In the genomic region with DNA sequence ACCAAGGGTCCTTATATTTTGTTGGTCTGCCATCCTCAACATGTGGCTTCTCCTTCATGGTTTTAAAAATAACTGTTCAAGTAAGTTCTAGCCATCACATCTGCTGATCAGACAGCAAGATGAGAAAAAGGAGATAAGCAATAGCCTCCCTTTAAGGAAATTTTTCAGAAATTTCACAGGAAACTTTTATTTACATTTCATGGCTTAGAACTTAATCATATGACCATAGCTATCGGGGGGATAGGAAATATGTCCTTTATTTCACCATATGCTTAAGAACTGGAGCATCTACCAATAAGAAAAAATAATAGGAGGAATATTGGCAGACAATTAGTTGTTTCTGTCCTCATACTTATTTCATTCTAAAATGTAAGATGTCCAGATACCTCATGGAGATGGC, we compare ENCODE assay signal across 20 cellular contexts. TPM values are rescaled to one million over a fixed set of nuclear protein-coding genes. Genes with fewer than 3 reads are reported as not detected.
A peak's percentile ranks its signal among the peaks of the same experiment; 100 is the strongest.
DNase-seq lines count a peak whose midpoint lies in the region; ATAC-seq, FAIRE-seq and TF ChIP-seq lines count a peak whose summit lies in the region.
"Had no signal": no experiment of that assay in that cellular context is flagged by ENCODE, and none has a peak within 500 bp of the region (broad histone marks: within the 10 kb centered on the region; RNA-seq: fewer than 3 reads in every experiment).

No MANE protein-coding gene starts in this region.

- H3K27me3 ChIP-seq in Loucy (ENCODE audit: insufficient read depth, low read length, poor library complexity, severe bottlenecking) (no peaks in the 10 kb centered on the region), endothelial cell of umbilical vein (ENCODE audit: control insufficient read depth in 2 of 2, insufficient read depth in 2 of 2, low read length in 2 of 2) (no peaks in the 10 kb centered on the region), small intestine (ENCODE audit: control insufficient read depth in 2 of 2, insufficient read depth in 2 of 2, low read length in 2 of 2) (no peaks in the 10 kb centered on the region)
- H3K27me3 ChIP-seq: BLaER1 treated with 17β-estradiol and CSF1 and Interleukin-3, amounts not matched to agents 10 nM and 100 nM had no signal

- POLR2A ChIA-PET in endothelial cell of umbilical vein (lab: Charles Lee), result interaction anchor here (0.5 kb wide), 1 partner anchor 9 kb away, joined by 3 read pairs; no protein-coding TSS in a partner anchor

- H3K79me2 ChIP-seq in Loucy (ENCODE audit: insufficient read depth, low read length) (peaks cover 98% of the 10 kb centered on the region), endothelial cell of umbilical vein (ENCODE audit: control insufficient read depth, insufficient read depth, low read length) (peaks cover 92% of the 10 kb centered on the region)

- peaks cover 57 to 62% of the 10 kb centered on the region in 2 donors for H3K4me1 Mint-ChIP-seq in natural killer cell
- peaks cover 34 to 46% of the 10 kb centered on the region in 2 donors for H3K4me1 Mint-ChIP-seq in natural killer cell treated with Interleukin-12 subunit alpha and Interleukin-12 subunit beta and Interleukin-15 and Interleukin-18, amount 100 ng/mL, for 72 hours (ENCODE audit: low read depth in 2 of 2)

- no peaks in the 10 kb centered on the region for H3F3A ChIP-seq in Loucy (ENCODE audit: low read depth)

- no peaks in the 10 kb centered on the region for H3K9me2 ChIP-seq in Loucy (replicated peaks; ENCODE audit: low read depth, low read length)

- no peak for TF ChIP-seq POLR2A in endothelial cell of umbilical vein (IDR thresholded peaks at IDR 0.05; ENCODE audit: low read depth, low read length)

- TF ChIP-seq CTCF in natural killer cell (IDR thresholded peaks at IDR 0.05) (no peak), Loucy (conservative IDR thresholded peaks at IDR 0.05; ENCODE audit: low read length) (no peak), endothelial cell of umbilical vein (IDR thresholded peaks at IDR 0.05; ENCODE audit: extremely low read depth in 1 of 2, insufficient read depth in 1 of 2, low read depth in 1 of 2, low read length in 2 of 2) (no peak)

- no peaks in the 10 kb centered on the region for H3K9me3 Mint-ChIP-seq in natural killer cell
- H3K9me3 Mint-ChIP-seq in natural killer cell treated with Interleukin-12 subunit alpha and Interleukin-12 subunit beta and Interleukin-15 and Interleukin-18, amount 100 ng/mL, for 72 hours, result no peaks in the 10 kb centered on the region
- H3K9me3 Mint-ChIP-seq: IgD-negative memory B cell had no signal

- no peaks in the 10 kb centered on the region for H3K9me1 ChIP-seq in endothelial cell of umbilical vein (replicated peaks; ENCODE audit: control insufficient read depth, extremely low read depth, insufficient read depth, low read length)

- no peak overlapping the region for H3K4me3 ChIP-seq in Loucy (ENCODE audit: low read length, poor library complexity, severe bottlenecking)
- no peak overlapping the region for H3K4me3 ChIP-seq in endothelial cell of umbilical vein (replicated peaks in 1 of 3; ENCODE audit: insufficient read depth in 1 of 3, low read depth in 1 of 3, low read length in 3 of 3)
- H3K4me3 ChIP-seq in small intestine (ENCODE audit: low read depth in 1 of 2, low read length in 2 of 2), result no peak overlapping the region
- H3K4me3 ChIP-seq: BLaER1 treated with 17β-estradiol and CSF1 and Interleukin-3, amounts not matched to agents 10 nM and 100 nM had no signal

- CTCF ChIA-PET in endothelial cell of umbilical vein (lab: Charles Lee), result no interaction called here

- intact Hi-C loops in natural killer cell (cut with micrococcal nuclease), result no loop called here
- intact Hi-C loops in endothelial cell of umbilical vein (cut with micrococcal nuclease), result no loop called here

- peaks cover 36% of the 10 kb centered on the region for H3K36me3 ChIP-seq in Loucy (ENCODE audit: insufficient read depth, low read length)
- H3K36me3 ChIP-seq in endothelial cell of umbilical vein (ENCODE audit: control insufficient read depth in 2 of 2, extremely low read depth in 1 of 2, insufficient read depth in 2 of 2, low read length in 2 of 2), result peaks cover 0 to 3% of the 10 kb centered on the region in 2 experiments
- H3K36me3 ChIP-seq in small intestine (ENCODE audit: control insufficient read depth in 2 of 2, insufficient read depth in 2 of 2, low read length in 2 of 2), result peaks cover 0 to 2% of the 10 kb centered on the region in 2 donors

- H3K9me3 ChIP-seq in Loucy (ENCODE audit: insufficient read depth, low read depth, low read length) (no peaks in the 10 kb centered on the region), endothelial cell of umbilical vein (replicated peaks; ENCODE audit: control insufficient read depth, insufficient read depth, low read length) (no peaks in the 10 kb centered on the region), small intestine (ENCODE audit: control insufficient read depth, low read depth) (no peaks in the 10 kb centered on the region)
- H3K9me3 ChIP-seq: BLaER1 treated with 17β-estradiol and CSF1 and Interleukin-3, amounts not matched to agents 10 nM and 100 nM had no signal

- no peak for FAIRE-seq in endothelial cell of umbilical vein (lab: Jason Lieb, UNC)
- no peak for FAIRE-seq in small intestine (lab: Jason Lieb, UNC)

- 57 to 84% (median 78%) methylated on average over 1 of the region's 1 CpG for WGBS in small intestine, 3 donors

- H3K4me2 ChIP-seq in Loucy (ENCODE audit: low read depth, low read length, poor library complexity, severe bottlenecking) (peak overlapping the region; percentile 3), endothelial cell of umbilical vein (ENCODE audit: insufficient read depth, low read length) (peak overlapping the region; percentile 35)
- H3K4me2 ChIP-seq: BLaER1 treated with 17β-estradiol and CSF1 and Interleukin-3, amounts not matched to agents 10 nM and 100 nM had no signal

- ATAC-seq in natural killer cell, result no peak
- no peak for ATAC-seq in natural killer cell treated with Interleukin-12 subunit alpha and Interleukin-12 subunit beta and Interleukin-15 and Interleukin-18, amount 100 ng/mL, for 72 hours
- ATAC-seq: SK-N-SH treated with all-trans-retinoic acid at 6 μM for 48 hours had no signal

- no peak overlapping the region for H3K4me3 Mint-ChIP-seq in natural killer cell
- H3K4me3 Mint-ChIP-seq in natural killer cell treated with Interleukin-12 subunit alpha and Interleukin-12 subunit beta and Interleukin-15 and Interleukin-18, amount 100 ng/mL, for 72 hours, result no peak overlapping the region
- H3K4me3 Mint-ChIP-seq: IgD-negative memory B cell had no signal

- H3K27ac ChIP-seq in endothelial cell of umbilical vein (ENCODE audit: insufficient read depth, low read depth, low read length) (no peak overlapping the region), small intestine (ENCODE audit: low read depth in 1 of 2, low read length in 1 of 2) (no peak overlapping the region)
- H3K27ac ChIP-seq: BLaER1 treated with 17β-estradiol and CSF1 and Interleukin-3, amounts not matched to agents 10 nM and 100 nM had no signal

- H3K27ac Mint-ChIP-seq in natural killer cell, result peak overlapping the region; percentile 44 to 65
- no peak overlapping the region for H3K27ac Mint-ChIP-seq in natural killer cell treated with Interleukin-12 subunit alpha and Interleukin-12 subunit beta and Interleukin-15 and Interleukin-18, amount 100 ng/mL, for 72 hours
- H3K27ac Mint-ChIP-seq: IgD-negative memory B cell had no signal

- no peak for DNase-seq in natural killer cell
- DNase-seq in natural killer cell treated with Interleukin-12 subunit alpha and Interleukin-12 subunit beta and Interleukin-15 and Interleukin-18, amount 100 ng/mL, for 72 hours (ENCODE audit: low spot score), result no peak
- DNase-seq in endothelial cell of umbilical vein (ENCODE audit: low read depth, low spot score), result no peak
- DNase-seq in small intestine, result no peak
- no peak for DNase-seq in occipital lobe (lab: John Stamatoyannopoulos, UW)
- DNase-seq in kidney tubule cell (ENCODE audit: low spot score), result no peak
- DNase-seq: DMS79, H7, Karpas-422, MM.1S, NCI-H1105 treated with DMSO at 0.1 percent for 48 hours, NCI-H1694, NCI-H510A treated with DMSO at 0.1 percent for 48 hours, NCI-H82, RPMI8226, SHP77 treated with DMSO at 0.1 percent for 48 hours had no signal

- no peaks in the 10 kb centered on the region for H3K36me3 Mint-ChIP-seq in natural killer cell
- peaks cover 7% of the 10 kb centered on the region for H3K36me3 Mint-ChIP-seq in natural killer cell treated with Interleukin-12 subunit alpha and Interleukin-12 subunit beta and Interleukin-15 and Interleukin-18, amount 100 ng/mL, for 72 hours

- H3K4me1 ChIP-seq in Loucy (ENCODE audit: insufficient read depth, low read length, poor library complexity, severe bottlenecking) (peaks cover 15% of the 10 kb centered on the region), endothelial cell of umbilical vein (ENCODE audit: control insufficient read depth, extremely low read depth, insufficient read depth, low read length) (peaks cover 13% of the 10 kb centered on the region), small intestine (ENCODE audit: control insufficient read depth in 2 of 2, insufficient read depth in 1 of 2, low read depth in 1 of 2, low read length in 1 of 2) (peaks cover 1 to 5% of the 10 kb centered on the region in 2 donors)

- dilution Hi-C loops in endothelial cell of umbilical vein (cut with MboI; ENCODE audit: extremely low pct_ligation_motif_present, low sequenced_read_pairs), result no loop called here

- H4K20me1 ChIP-seq in Loucy (ENCODE audit: insufficient read depth, low read length, poor library complexity, severe bottlenecking), result peaks cover 87% of the 10 kb centered on the region
- H4K20me1 ChIP-seq in endothelial cell of umbilical vein (replicated peaks; ENCODE audit: control insufficient read depth, extremely low read depth, insufficient read depth, low read length), result peaks cover 26% of the 10 kb centered on the region

- H3K9ac ChIP-seq in Loucy (ENCODE audit: low read depth, low read length, poor library complexity, severe bottlenecking) (no peak overlapping the region), endothelial cell of umbilical vein (replicated peaks; ENCODE audit: extremely low read depth, insufficient read depth, low read length) (no peak overlapping the region)
- H3K9ac ChIP-seq: BLaER1 treated with 17β-estradiol and CSF1 and Interleukin-3, amounts not matched to agents 10 nM and 100 nM had no signal

- H2AFZ ChIP-seq in Loucy (ENCODE audit: low read length) (no peak overlapping the region), endothelial cell of umbilical vein (ENCODE audit: low read depth, low read length) (no peak overlapping the region)

- BruUV-seq in endothelial cell of umbilical vein (replicated peaks; lab: Mats Ljungman, UMichigan), result no TSS peak

- no peaks in the 10 kb centered on the region for H3K27me3 Mint-ChIP-seq in natural killer cell (ENCODE audit: low read depth in 2 of 2)
- no peaks in the 10 kb centered on the region for H3K27me3 Mint-ChIP-seq in natural killer cell treated with Interleukin-12 subunit alpha and Interleukin-12 subunit beta and Interleukin-15 and Interleukin-18, amount 100 ng/mL, for 72 hours
- H3K27me3 Mint-ChIP-seq: IgD-negative memory B cell had no signal

RNA-seq across cellular contexts. Expression of a gene that starts 16.2 kb away (rescaled TPM):
- total RNA-seq in natural killer cell (10 to 100 TPM; 66.7 to 76.5 (median 74.4) TPM), endothelial cell of umbilical vein (55.9 and 57.1 TPM in 2 replicates), occipital lobe (158 TPM)
- total RNA-seq in natural killer cell treated with Interleukin-12 subunit alpha and Interleukin-12 subunit beta and Interleukin-15 and Interleukin-18, amount 100 ng/mL, for 72 hours, result 10 to 100 TPM; 62.8 to 74.3 TPM
- polyA plus RNA-seq in endothelial cell of umbilical vein (36.3 and 39.5 TPM in 2 replicates), small intestine (10 to 100 TPM; 11.6 to 15.0 (median 11.6) TPM)
- polyA plus RNA-seq in endothelial cell of umbilical vein (2011; cell fraction: cytosol; rRNA removed), result 34.3 and 38.5 TPM in 2 replicates
- polyA plus RNA-seq in endothelial cell of umbilical vein (2011; cell fraction: nucleus; rRNA removed), result 64.9 and 72.6 TPM in 2 replicates
- 27.6 and 28.1 TPM in 2 replicates for polyA plus RNA-seq in endothelial cell of umbilical vein (2012)
- polyA minus RNA-seq in endothelial cell of umbilical vein, result 152 and 154 TPM in 2 replicates
- 37.8 TPM for polyA minus RNA-seq in endothelial cell of umbilical vein (2011; cell fraction: cytosol; rRNA and poly(A)+ RNA removed)
- polyA minus RNA-seq in endothelial cell of umbilical vein (2011; cell fraction: nucleus; rRNA and poly(A)+ RNA removed), result 175 and 245 TPM in 2 replicates

RNA-seq across cellular contexts. Expression of a gene that starts 29.7 kb away (rescaled TPM):
- total RNA-seq in natural killer cell (10 to 100 TPM; 67.1 to 82.2 (median 81.0) TPM), endothelial cell of umbilical vein (201 and 233 TPM in 2 replicates), occipital lobe (55.1 TPM)
- 100 to 1,000 TPM; 226 to 254 TPM for total RNA-seq in natural killer cell treated with Interleukin-12 subunit alpha and Interleukin-12 subunit beta and Interleukin-15 and Interleukin-18, amount 100 ng/mL, for 72 hours
- polyA plus RNA-seq in endothelial cell of umbilical vein (412 and 452 TPM in 2 replicates), small intestine (1,000 to 10,000 TPM in 1 of 3 donors, 100 to 1,000 TPM in 2; 716 to 1,066 (median 841) TPM)
- 328 and 355 TPM in 2 replicates for polyA plus RNA-seq in endothelial cell of umbilical vein (2011; cell fraction: cytosol; rRNA removed)
- polyA plus RNA-seq in endothelial cell of umbilical vein (2011; cell fraction: nucleus; rRNA removed), result 122 and 144 TPM in 2 replicates
- 338 and 361 TPM in 2 replicates for polyA plus RNA-seq in endothelial cell of umbilical vein (2012)
- polyA minus RNA-seq in endothelial cell of umbilical vein, result 158 and 176 TPM in 2 replicates
- 84.1 TPM for polyA minus RNA-seq in endothelial cell of umbilical vein (2011; cell fraction: cytosol; rRNA and poly(A)+ RNA removed)
- 28.9 and 38.1 TPM in 2 replicates for polyA minus RNA-seq in endothelial cell of umbilical vein (2011; cell fraction: nucleus; rRNA and poly(A)+ RNA removed)

Comparison
In these comparisons a context has a peak if more than half of its experiments do, and no peak if none do; other contexts are left out.
1. H3K27ac Mint-ChIP-seq: peak in natural killer cell (2 of 2); none in natural killer cell treated with Interleukin-12 subunit alpha and Interleukin-12 subunit beta and Interleukin-15 and Interleukin-18, amount 100 ng/mL, for 72 hours (0 of 2).